In the genomic region with DNA sequence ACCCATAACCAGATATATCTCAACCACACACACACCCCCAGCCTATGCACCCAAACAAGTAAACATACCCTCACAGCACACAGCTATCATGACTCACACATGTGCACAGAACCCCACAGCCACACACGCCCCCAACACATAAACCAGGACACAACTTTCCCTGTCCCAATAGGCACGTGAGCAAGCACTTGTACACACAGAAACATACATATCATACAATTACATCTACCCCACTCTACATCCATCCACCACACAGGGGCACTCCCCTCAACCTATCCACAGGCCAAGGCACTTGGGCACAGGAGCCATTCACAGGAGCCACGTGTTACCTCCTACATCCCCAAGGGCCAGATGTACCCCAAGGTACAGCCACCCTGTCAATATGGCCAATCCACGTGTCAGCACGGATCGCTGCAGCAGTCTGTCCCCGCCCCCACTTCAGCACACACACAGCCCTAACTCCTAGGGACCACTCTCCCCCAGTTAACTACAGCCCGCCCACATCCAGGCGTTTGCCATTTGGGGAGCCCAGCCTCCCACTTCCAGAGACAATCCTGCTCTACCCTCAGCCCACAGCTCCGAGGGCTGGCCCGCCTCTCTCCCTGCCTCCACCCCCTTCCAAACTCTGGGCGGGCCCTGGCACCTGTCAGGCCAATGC, we compare ENCODE assay signal across 9 cellular contexts.
A peak's percentile ranks its signal among the peaks of the same experiment; 100 is the strongest.
DNase-seq lines count a peak whose midpoint lies in the region; ATAC-seq lines count a peak whose summit lies in the region.
"Had no signal": no experiment of that assay in that cellular context is flagged by ENCODE, and none has a peak within 500 bp of the region (broad histone marks: within the 10 kb centered on the region; RNA-seq: fewer than 3 reads in every experiment).

No MANE protein-coding gene starts in this region.

- H3K27ac ChIP-seq in iPS-18a (ENCODE audit: low read length) = no peak overlapping the region
- H3K27ac ChIP-seq: epithelial cell of prostate had no signal

- H3K9ac ChIP-seq in iPS-18a (ENCODE audit: low read length) = no peak overlapping the region

- H3K27me3 ChIP-seq in iPS-18a (ENCODE audit: control insufficient read depth, insufficient read depth, low read length) = peaks cover 49% of the 10 kb centered on the region

- peaks cover 7% of the 10 kb centered on the region for H3K4me1 ChIP-seq in iPS-18a (ENCODE audit: control insufficient read depth, low read depth, low read length)

- ATAC-seq in GM18517 (IDR thresholded peaks at IDR 0.05; ENCODE audit: unreplicated experiment) (peak; percentile 23), GM21825 (IDR thresholded peaks at IDR 0.05; ENCODE audit: unreplicated experiment) (peak; percentile 28)

- H3K4me3 ChIP-seq in iPS-18a (ENCODE audit: low read length) = peak overlapping the region; percentile 59

- H3K36me3 ChIP-seq in iPS-18a (ENCODE audit: control insufficient read depth, low read depth, low read length) = no peaks in the 10 kb centered on the region

- DNase-seq in NAMALWA (ENCODE audit: low spot score) (peak; percentile 56), NCI-H1436 (lab: John Stamatoyannopoulos, UW) (no peak), NCI-H1105 treated with DMSO at 0.1 percent for 48 hours (lab: John Stamatoyannopoulos, UW) (no peak), hepatic stellate cell (ENCODE audit: low spot score) (no peak)
- no peak for DNase-seq in stimulated activated CD4-positive, alpha-beta T cell treated with anti-CD3 and anti-CD28 coated beads, Interleukin-15, amount 100 ng/mL, for 24 hours

- H3K9me3 ChIP-seq in iPS-18a (ENCODE audit: control insufficient read depth, low read depth, low read length) = no peaks in the 10 kb centered on the region
